In genomic region chr2:48248251-48248933, GRCh38 we compare ENCODE assay signal across 8 cellular contexts.
DNase-seq lines count a peak whose midpoint lies in the region; ATAC-seq and TF ChIP-seq lines count a peak whose summit lies in the region.

No MANE protein-coding gene starts in this region.

- no peaks in the 10 kb centered on the region for H3K9me3 Mint-ChIP-seq in T-helper 2 cell treated with Interferon-gamma antibody and Interleukin-4, amounts not matched to agents 5 μg/mL and 100 μg/mL, for 36 hours
- H3K9me3 Mint-ChIP-seq in type B pancreatic cell, result no peaks in the 10 kb centered on the region

- no peaks in the 10 kb centered on the region for H3K36me3 Mint-ChIP-seq in T-helper 2 cell treated with Interferon-gamma antibody and Interleukin-4, amounts not matched to agents 5 μg/mL and 100 μg/mL, for 36 hours (ENCODE audit: low read depth)
- no peaks in the 10 kb centered on the region for H3K36me3 Mint-ChIP-seq in type B pancreatic cell

- H3K27ac Mint-ChIP-seq in T-helper 2 cell treated with Interferon-gamma antibody and Interleukin-4, amounts not matched to agents 5 μg/mL and 100 μg/mL, for 36 hours, result no peak overlapping the region
- H3K27ac Mint-ChIP-seq in type B pancreatic cell, result peak overlapping the region; percentile 71

- no peaks in the 10 kb centered on the region for H3K27me3 Mint-ChIP-seq in T-helper 2 cell treated with Interferon-gamma antibody and Interleukin-4, amounts not matched to agents 5 μg/mL and 100 μg/mL, for 36 hours (ENCODE audit: low read depth)
- H3K27me3 Mint-ChIP-seq in type B pancreatic cell, result no peaks in the 10 kb centered on the region

- in situ Hi-C loops in Caki2 (cut with HindIII; ENCODE audit: low pct_unique_long_range_greater_than_20kb, low sequenced_read_pairs), result no loop called here

- no peak overlapping the region for H3K4me3 Mint-ChIP-seq in T-helper 2 cell treated with Interferon-gamma antibody and Interleukin-4, amounts not matched to agents 5 μg/mL and 100 μg/mL, for 36 hours
- no peak overlapping the region for H3K4me3 Mint-ChIP-seq in type B pancreatic cell

- DNase-seq in Caki2 (ENCODE audit: low read depth) (peak; percentile 59), iPS DF 19.7 (ENCODE audit: low read depth, low spot score) (peak; percentile 33), type B pancreatic cell (ENCODE audit: extremely low spot score, unreplicated experiment) (no peak), cerebellar cortex (ENCODE audit: low spot score) (no peak), putamen (ENCODE audit: low spot score) (no peak)
- DNase-seq in T-helper 2 cell treated with Interferon-gamma antibody and Interleukin-4, amounts not matched to agents 5 μg/mL and 100 μg/mL, for 36 hours (ENCODE audit: low spot score), result peak; percentile 22

- peaks cover 5% of the 10 kb centered on the region for H3K4me1 Mint-ChIP-seq in T-helper 2 cell treated with Interferon-gamma antibody and Interleukin-4, amounts not matched to agents 5 μg/mL and 100 μg/mL, for 36 hours (ENCODE audit: low read depth)
- peaks cover 5% of the 10 kb centered on the region for H3K4me1 Mint-ChIP-seq in type B pancreatic cell (ENCODE audit: unreplicated experiment)

- ATAC-seq in GM19438 (IDR thresholded peaks at IDR 0.05; ENCODE audit: low read depth, unreplicated experiment) (peak; percentile 83), HG03378 (IDR thresholded peaks at IDR 0.05; ENCODE audit: unreplicated experiment) (peak; percentile 94)

- no peak for TF ChIP-seq CTCF in type B pancreatic cell (conservative IDR thresholded peaks at IDR 0.05)

Comparison
In these comparisons a context has a peak if more than half of its experiments do, and no peak if none do; other contexts are left out.
1. DNase-seq: peak in Caki2 (single experiment), T-helper 2 cell treated with Interferon-gamma antibody and Interleukin-4, amounts not matched to agents 5 μg/mL and 100 μg/mL, for 36 hours (single experiment) and iPS DF 19.7 (single experiment); none in type B pancreatic cell (single experiment), cerebellar cortex (single experiment) and putamen (single experiment).